Comparison of ENCODE assay signal across 24 cellular contexts in the genomic region with DNA sequence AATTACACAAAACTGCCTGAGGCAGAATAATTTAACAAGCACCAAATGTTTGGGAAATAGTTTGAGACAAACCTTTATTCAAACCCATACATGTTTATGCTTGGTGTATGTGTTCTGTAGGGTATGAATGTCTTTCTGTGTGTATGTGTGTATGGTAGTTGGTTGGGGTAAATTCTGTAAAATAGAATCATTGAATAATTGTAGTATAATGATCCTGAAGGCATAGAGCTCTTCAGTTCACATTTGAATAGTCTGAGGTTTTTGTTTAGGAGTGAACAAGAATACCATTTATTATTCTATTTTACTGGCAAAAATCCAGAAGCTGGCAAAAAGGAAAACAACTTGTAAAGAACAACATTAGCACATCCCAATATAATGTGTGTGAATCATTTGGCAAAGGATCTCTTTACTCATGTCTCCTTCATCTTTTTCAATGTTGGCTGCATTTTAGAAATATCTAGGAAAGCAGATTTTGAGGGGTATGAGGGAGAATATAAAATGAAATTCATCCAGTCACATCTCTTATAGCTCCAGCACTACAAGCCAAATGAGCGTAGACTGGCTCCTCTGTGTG.
A peak's percentile ranks its signal among the peaks of the same experiment; 100 is the strongest.
DNase-seq lines count a peak whose midpoint lies in the region; ATAC-seq, FAIRE-seq and TF ChIP-seq lines count a peak whose summit lies in the region.
"Had no signal": no experiment of that assay in that cellular context is flagged by ENCODE, and none has a peak within 500 bp of the region (broad histone marks: within the 10 kb centered on the region; RNA-seq: fewer than 3 reads in every experiment).

No MANE protein-coding gene starts in this region.

- peak overlapping the region; percentile 47 for H3K27ac ChIP-seq in RWPE2 (ENCODE audit: poor library complexity, severe bottlenecking)
- H3K27ac ChIP-seq: 22Rv1, esophagus squamous epithelium, heart right ventricle, lower lobe of right lung, neutrophil, spleen, VCaP had no signal

- no peaks in the 10 kb centered on the region for H3K9me3 ChIP-seq in RWPE2 (ENCODE audit: severe bottlenecking)
- no peaks in the 10 kb centered on the region for H3K9me3 ChIP-seq in skeletal muscle satellite cell (replicated peaks; ENCODE audit: low read length)
- H3K9me3 ChIP-seq: Caco-2, esophagus squamous epithelium, heart right ventricle, lower lobe of right lung, neutrophil, spleen had no signal

- FAIRE-seq in GM12892 (lab: Jason Lieb, UNC): no peak

- H3K4me1 ChIP-seq in RWPE2 (ENCODE audit: insufficient read depth, poor library complexity, severe bottlenecking) (peaks cover 2% of the 10 kb centered on the region), skeletal muscle satellite cell (ENCODE audit: control insufficient read depth, insufficient read depth, low read length) (peaks cover 25% of the 10 kb centered on the region)
- H3K4me1 ChIP-seq: esophagus squamous epithelium, lower lobe of right lung had no signal

- H3K4me2 ChIP-seq in skeletal muscle satellite cell (ENCODE audit: low read length): peak overlapping the region; percentile 14

- H3K36me3 ChIP-seq in RWPE2 (ENCODE audit: low read depth) (no peaks in the 10 kb centered on the region), skeletal muscle satellite cell (ENCODE audit: insufficient read depth, low read length) (no peaks in the 10 kb centered on the region)
- H3K36me3 ChIP-seq: esophagus squamous epithelium, heart right ventricle, lower lobe of right lung, neutrophil, spleen had no signal

- H3K9ac ChIP-seq in skeletal muscle satellite cell (ENCODE audit: low read depth, low read length): no peak overlapping the region

- H3K27me3 ChIP-seq in RWPE2 (ENCODE audit: insufficient read depth, poor library complexity, severe bottlenecking) (no peaks in the 10 kb centered on the region), skeletal muscle satellite cell (ENCODE audit: control insufficient read depth, insufficient read depth, low read length) (peaks cover 3% of the 10 kb centered on the region)
- H3K27me3 ChIP-seq: esophagus squamous epithelium, neutrophil, spleen had no signal

- ATAC-seq in RWPE2 (ENCODE audit: low read depth): peak; percentile 27; the same call in 1 of the 3 replicates
- ATAC-seq: heart right ventricle, lower lobe of right lung had no signal

- TF ChIP-seq CTCF in RWPE2 (IDR thresholded peaks at IDR 0.05; ENCODE audit: poor library complexity, severe bottlenecking): no peak

- H3K4me3 ChIP-seq in RWPE2 (ENCODE audit: severe bottlenecking): no peak overlapping the region
- H3K4me3 ChIP-seq in skeletal muscle satellite cell (ENCODE audit: low read length): no peak overlapping the region
- H3K4me3 ChIP-seq: esophagus squamous epithelium, heart right ventricle, lower lobe of right lung, spleen had no signal

- no peak for TF ChIP-seq POLR2A in GM12892 (IDR thresholded peaks at IDR 0.05; ENCODE audit: low read depth, low read length)

- DNase-seq in NCI-H1105 treated with DMSO at 0.1 percent for 48 hours (lab: John Stamatoyannopoulos, UW) (peak; percentile 0), NCI-H1105 (lab: John Stamatoyannopoulos, UW) (no peak), RWPE2 (ENCODE audit: low spot score) (no peak), fibroblast of gingiva (ENCODE audit: low read depth) (peak; percentile 27), hepatic stellate cell (ENCODE audit: low spot score) (no peak), GM12892 (ENCODE audit: insufficient read length) (no peak)
- no peak for DNase-seq in activated naive CD4-positive, alpha-beta T cell (lab: John Stamatoyannopoulos, UW)
- DNase-seq: activated CD4-positive, alpha-beta T cell treated with anti-CD3 and anti-CD28 coated beads, Interleukin-2, amount 50 U/mL, for 48 hours; activated naive CD4-positive, alpha-beta T cell treated with Interleukin-2 at 50 U/mL for 16 hours; Caco-2; cerebellar nuclear complex; effector CD8-positive, alpha-beta T cell; esophagus squamous epithelium; heart right ventricle; lower lobe of right lung; NCI-H2171; NCI-H526; SHP77; spleen; stimulated activated CD4-positive, alpha-beta T cell treated with anti-CD3 and anti-CD28 coated beads, Interleukin-4, amount 100 ng/mL, for 4 hours had no signal

Comparison
In these comparisons a context has a peak if more than half of its experiments do, and no peak if none do; other contexts are left out.
1. DNase-seq: peak in NCI-H1105 treated with DMSO at 0.1 percent for 48 hours (single experiment) and fibroblast of gingiva (single experiment); none in NCI-H1105 (single experiment), RWPE2 (single experiment), hepatic stellate cell (single experiment), activated naive CD4-positive, alpha-beta T cell (0 of 4) and GM12892 (single experiment).